Comparison of ENCODE assay signal across 8 cellular contexts in the genomic region with DNA sequence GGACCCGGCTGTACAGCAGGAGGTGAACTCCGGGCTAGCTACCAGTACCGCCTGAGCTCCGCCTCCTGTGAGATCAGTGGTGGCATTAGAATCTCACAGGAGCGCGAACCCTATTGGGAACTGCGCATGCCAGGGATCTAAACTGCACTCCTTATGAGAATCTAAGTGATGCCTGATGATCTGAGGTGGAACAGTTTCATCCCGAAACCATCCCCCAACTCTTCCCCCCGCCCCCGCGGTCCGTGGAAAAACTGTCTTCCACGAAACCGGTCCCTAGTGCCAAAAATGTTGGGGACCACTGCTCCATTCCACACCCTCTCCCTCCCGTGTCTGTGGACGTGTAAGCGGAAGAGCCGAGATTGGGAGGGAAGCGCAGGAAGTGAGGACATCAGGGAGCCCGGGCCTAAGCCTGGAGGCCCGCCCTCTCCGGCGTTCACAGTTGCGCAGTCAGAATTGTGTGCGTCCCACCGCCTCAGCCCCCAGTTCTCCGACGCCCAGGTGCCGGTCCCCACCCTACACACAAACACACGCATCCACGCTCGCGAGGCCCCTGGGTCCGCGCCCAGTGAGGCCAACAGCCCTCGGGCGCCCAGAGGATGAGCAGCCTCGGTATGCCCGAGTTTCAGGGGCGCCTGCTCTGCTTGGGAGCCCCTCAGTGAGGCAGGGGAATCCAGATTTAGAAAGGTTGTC. TPM values are rescaled to one million over a fixed set of nuclear protein-coding genes. Genes with fewer than 3 reads are reported as not detected.
DNase-seq lines count a peak whose midpoint lies in the region; ATAC-seq and TF ChIP-seq lines count a peak whose summit lies in the region.

No MANE protein-coding gene starts in this region.

- intact Hi-C loops in activated T-helper 2 cell treated with anti-CD3 and anti-CD28 coated beads, Interferon-gamma antibody, Interleukin-2, Interleukin-4, amounts not matched to agents 10 μg/mL and 5 μg/mL and 100 μg/mL, durations not matched to agents 14 hours and 24 hours and 36 hours (cut with micrococcal nuclease) = loop anchor here (1.0 to 5.0 kb wide), 4 partner anchors 69 to 340 kb away; a partner anchor contains a TSS
- intact Hi-C loops in stomach (cut with DNase I; ENCODE audit: low total_unique reads) = no loop called here

- DNase-seq in DMS 273 treated with DMSO at 0.1 percent for 48 hours (lab: John Stamatoyannopoulos, UW) (peak; percentile 92), HuH-7.5 (ENCODE audit: low spot score) (peak; percentile 63), RPMI7951 (ENCODE audit: low read depth) (peak; percentile 90), fibroblast of villous mesenchyme (ENCODE audit: low read depth) (peak; percentile 90), neural progenitor cell (ENCODE audit: low spot score) (peak; percentile 86), stomach (peak; percentile 84)
- peak; percentile 68 for DNase-seq in activated T-helper 2 cell treated with anti-CD3 and anti-CD28 coated beads, Interferon-gamma antibody, Interleukin-2, Interleukin-4, amounts not matched to agents 10 μg/mL and 5 μg/mL and 100 μg/mL, durations not matched to agents 14 hours and 24 hours and 36 hours (ENCODE audit: low spot score)

- 0 to 1% (median 1%) methylated on average over 15 to 40 of the region's 40 CpGs for WGBS in stomach, 5 donors

- peak overlapping the region; percentile 87 for H3K4me2 ChIP-seq in neural progenitor cell

- H3K79me2 ChIP-seq in neural progenitor cell (ENCODE audit: low read depth) = no peaks in the 10 kb centered on the region

- H3K4me3 ChIP-seq in fibroblast of villous mesenchyme (ENCODE audit: low read depth, low read length) = peak overlapping the region; percentile 78
- peak overlapping the region; percentile 77 for H3K4me3 ChIP-seq in neural progenitor cell
- H3K4me3 ChIP-seq in stomach = peak overlapping the region; percentile 52 to 78 (median 69)

- H3K9me3 Mint-ChIP-seq in activated T-helper 2 cell treated with anti-CD3 and anti-CD28 coated beads, Interferon-gamma antibody, Interleukin-2, Interleukin-4, amounts not matched to agents 10 μg/mL and 5 μg/mL and 100 μg/mL, durations not matched to agents 14 hours and 24 hours and 36 hours = no peaks in the 10 kb centered on the region
- H3K9me3 Mint-ChIP-seq in neural progenitor cell = peaks cover 7% of the 10 kb centered on the region

- H3K36me3 ChIP-seq in neural progenitor cell (no peaks in the 10 kb centered on the region), stomach (no peaks in the 10 kb centered on the region)

- no peak overlapping the region for H3K27ac Mint-ChIP-seq in activated T-helper 2 cell treated with anti-CD3 and anti-CD28 coated beads, Interferon-gamma antibody, Interleukin-2, Interleukin-4, amounts not matched to agents 10 μg/mL and 5 μg/mL and 100 μg/mL, durations not matched to agents 14 hours and 24 hours and 36 hours
- H3K27ac Mint-ChIP-seq in neural progenitor cell = no peak overlapping the region

- H3K27me3 Mint-ChIP-seq in activated T-helper 2 cell treated with anti-CD3 and anti-CD28 coated beads, Interferon-gamma antibody, Interleukin-2, Interleukin-4, amounts not matched to agents 10 μg/mL and 5 μg/mL and 100 μg/mL, durations not matched to agents 14 hours and 24 hours and 36 hours (ENCODE audit: low read depth) = peaks cover 2% of the 10 kb centered on the region
- H3K27me3 Mint-ChIP-seq in neural progenitor cell (ENCODE audit: insufficient read depth, low read depth) = peaks cover 7% of the 10 kb centered on the region

- TF ChIP-seq CTCF in fibroblast of villous mesenchyme (IDR thresholded peaks at IDR 0.05; ENCODE audit: insufficient read depth, low read depth, low read length) = no peak
- TF ChIP-seq CTCF in neural progenitor cell (IDR thresholded peaks at IDR 0.05) = no peak
- peak in 1 of 7 experiments; percentile 5 for TF ChIP-seq CTCF in stomach (IDR thresholded peaks at IDR 0.05)

- H3K4me3 Mint-ChIP-seq in activated T-helper 2 cell treated with anti-CD3 and anti-CD28 coated beads, Interferon-gamma antibody, Interleukin-2, Interleukin-4, amounts not matched to agents 10 μg/mL and 5 μg/mL and 100 μg/mL, durations not matched to agents 14 hours and 24 hours and 36 hours (ENCODE audit: low read depth) = no peak overlapping the region
- H3K4me3 Mint-ChIP-seq in neural progenitor cell = no peak overlapping the region

- H3K9me3 ChIP-seq in neural progenitor cell (ENCODE audit: low read depth) (no peaks in the 10 kb centered on the region), stomach (no peaks in the 10 kb centered on the region)

- peak overlapping the region; percentile 91 for H2AFZ ChIP-seq in neural progenitor cell (replicated peaks)

- H3K27me3 ChIP-seq in neural progenitor cell (peaks cover 18% of the 10 kb centered on the region), stomach (no peaks in the 10 kb centered on the region)

- no peaks in the 10 kb centered on the region for H3K36me3 Mint-ChIP-seq in activated T-helper 2 cell treated with anti-CD3 and anti-CD28 coated beads, Interferon-gamma antibody, Interleukin-2, Interleukin-4, amounts not matched to agents 10 μg/mL and 5 μg/mL and 100 μg/mL, durations not matched to agents 14 hours and 24 hours and 36 hours (ENCODE audit: low read depth)
- H3K36me3 Mint-ChIP-seq in neural progenitor cell = no peaks in the 10 kb centered on the region

- H4K20me1 ChIP-seq in neural progenitor cell (ENCODE audit: low read depth) = no peaks in the 10 kb centered on the region

- TF ChIP-seq EP300 in stomach (IDR thresholded peaks at IDR 0.05) = no peak

- H3K4me1 ChIP-seq in neural progenitor cell (peaks cover 8% of the 10 kb centered on the region), stomach (peaks cover 16 to 53% (median 40%) of the 10 kb centered on the region in 4 donors)

- H3K9ac ChIP-seq in neural progenitor cell = peak overlapping the region; percentile 57

- H3K27ac ChIP-seq in neural progenitor cell = peak overlapping the region; percentile 68
- H3K27ac ChIP-seq in stomach = peak overlapping the region; percentile 96 to 100 (median 100)

- ATAC-seq in GM21528 (IDR thresholded peaks at IDR 0.05; ENCODE audit: low FRiP score, unreplicated experiment) = peak; percentile 47

- H3F3A ChIP-seq in neural progenitor cell (ENCODE audit: low read depth) = peaks cover 53% of the 10 kb centered on the region

- TF ChIP-seq POLR2A in stomach (IDR thresholded peaks at IDR 0.05) = peak in 2 of 4 donors; percentile 60 to 86

- H3K4me1 Mint-ChIP-seq in activated T-helper 2 cell treated with anti-CD3 and anti-CD28 coated beads, Interferon-gamma antibody, Interleukin-2, Interleukin-4, amounts not matched to agents 10 μg/mL and 5 μg/mL and 100 μg/mL, durations not matched to agents 14 hours and 24 hours and 36 hours (ENCODE audit: low read depth) = peaks cover 26% of the 10 kb centered on the region
- H3K4me1 Mint-ChIP-seq in neural progenitor cell = peaks cover 21% of the 10 kb centered on the region

RNA-seq across cellular contexts. Expression of a gene that starts 1.8 kb away (rescaled TPM):
- 8.1 and 14.2 TPM in 2 replicates for total RNA-seq in RPMI7951 (2014; rRNA removed; shearing (Covaris generic))
- 0.73 and 1.1 TPM in 2 replicates for total RNA-seq in activated T-helper 2 cell treated with anti-CD3 and anti-CD28 coated beads, Interferon-gamma antibody, Interleukin-2, Interleukin-4, amounts not matched to agents 10 μg/mL and 5 μg/mL and 100 μg/mL, durations not matched to agents 14 hours and 24 hours and 36 hours
- 6.9 and 7.4 TPM in 2 replicates for total RNA-seq in fibroblast of villous mesenchyme
- total RNA-seq in neural progenitor cell (ENCODE audit: low replicate concordance) = 2.0 and 2.1 TPM in 2 replicates
- total RNA-seq in stomach = 100 to 1,000 TPM in 3 of 5 donors, 10 to 100 TPM in 1, not detected in 1; 13.4 to 158 (median 117) TPM
- 10 to 100 TPM; 27.6 to 58.0 (median 35.4) TPM for polyA plus RNA-seq in stomach

RNA-seq across cellular contexts. Expression of a gene that starts 6.0 kb away (rescaled TPM):
- 6.3 and 7.4 TPM in 2 replicates for total RNA-seq in RPMI7951 (2014; rRNA removed; shearing (Covaris generic))
- total RNA-seq in activated T-helper 2 cell treated with anti-CD3 and anti-CD28 coated beads, Interferon-gamma antibody, Interleukin-2, Interleukin-4, amounts not matched to agents 10 μg/mL and 5 μg/mL and 100 μg/mL, durations not matched to agents 14 hours and 24 hours and 36 hours = 0.68 and 0.92 TPM in 2 replicates
- total RNA-seq in fibroblast of villous mesenchyme = 1.7 and 4.5 TPM in 2 replicates
- 0.99 TPM in 1 of 2 replicates, not detected in the other for total RNA-seq in neural progenitor cell (ENCODE audit: low replicate concordance)
- total RNA-seq in stomach = 10 to 100 TPM in 3 of 5 donors, 1 to 10 TPM in 1, under 1 TPM in 1; 0.58 to 46.1 (median 37.4) TPM
- 10 to 100 TPM; 15.9 to 34.7 (median 28.0) TPM for polyA plus RNA-seq in stomach

RNA-seq across cellular contexts. Expression of a gene that starts 41.1 kb away (rescaled TPM):
- total RNA-seq in RPMI7951 (2014; rRNA removed; shearing (Covaris generic)) = not detected in 2 replicates
- total RNA-seq in activated T-helper 2 cell treated with anti-CD3 and anti-CD28 coated beads, Interferon-gamma antibody, Interleukin-2, Interleukin-4, amounts not matched to agents 10 μg/mL and 5 μg/mL and 100 μg/mL, durations not matched to agents 14 hours and 24 hours and 36 hours = not detected in 2 replicates
- total RNA-seq in fibroblast of villous mesenchyme (not detected in 2 replicates), neural progenitor cell (ENCODE audit: low replicate concordance) (not detected in 2 replicates), stomach (not detected)
- not detected for polyA plus RNA-seq in stomach

Comparison
In these comparisons a context has a peak if more than half of its experiments do, and no peak if none do; other contexts are left out.
1. Peak in every context shown above with its lines: DNase-seq, ATAC-seq, H3K4me3 ChIP-seq and H3K27ac ChIP-seq.